In the genomic region with DNA sequence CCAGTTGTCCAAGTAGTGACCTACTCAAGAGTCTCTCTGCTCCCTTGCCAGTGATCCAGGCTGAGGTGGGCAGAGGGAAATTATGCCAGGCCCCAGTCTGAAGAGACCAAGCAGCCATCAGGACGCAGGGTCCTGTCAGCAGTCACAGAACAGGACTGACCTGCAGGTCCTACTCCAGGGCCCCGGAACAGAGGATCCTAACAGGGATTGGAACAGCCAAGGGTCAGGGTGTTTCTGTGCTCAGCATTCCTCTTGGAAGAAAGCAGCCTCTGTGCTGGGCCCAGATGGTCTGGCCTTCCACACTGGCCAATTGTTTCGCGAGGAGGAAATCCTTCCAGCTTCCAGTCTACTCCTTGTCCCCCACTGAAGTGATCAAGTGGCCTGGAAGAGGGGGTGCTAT, we compare ENCODE assay signal across 17 cellular contexts.
"Had no signal": no experiment of that assay in that cellular context is flagged by ENCODE, and none has a peak within 500 bp of the region (broad histone marks: within the 10 kb centered on the region; RNA-seq: fewer than 3 reads in every experiment).

No MANE protein-coding gene starts in this region.

- H3K4me1 ChIP-seq: heart left ventricle, lower lobe of right lung, SJCRH30 had no signal

- H3K4me3 ChIP-seq: heart left ventricle, lower lobe of right lung, SJCRH30 had no signal

- H3K36me3 ChIP-seq: brain microvascular endothelial cell, heart left ventricle, lower lobe of right lung, neutrophil, SJCRH30 had no signal

- H3K9me3 ChIP-seq: heart left ventricle, lower lobe of right lung, neutrophil, SJCRH30 had no signal

- H3K27ac ChIP-seq: brain microvascular endothelial cell, heart left ventricle, lower lobe of right lung, neutrophil, SJCRH30 had no signal

- FAIRE-seq: endothelial cell of umbilical vein, TTC549 had no signal

- H3K27me3 ChIP-seq: brain microvascular endothelial cell, heart left ventricle, neutrophil, SJCRH30 had no signal

- DNase-seq: activated CD4-positive, alpha-beta T cell treated with anti-CD3 and anti-CD28 coated beads, Interleukin-2, amount 10 ng/mL, durations not matched to agents 24 days and 14 days; activated CD8-positive, alpha-beta memory T cell treated with anti-CD3 and anti-CD28 coated beads, Interleukin-2, amount 50 U/mL, for 48 hours; activated gamma-delta T cell treated with Interleukin-2 at 50 U/mL for 16 hours; amniotic stem cell; brain microvascular endothelial cell; cortex of kidney; effector CD8-positive, alpha-beta T cell; foreskin fibroblast; heart left ventricle; left colon; lower lobe of right lung; naive B cell; SJCRH30; stimulated activated naive CD8-positive, alpha-beta T cell treated with anti-CD3 and anti-CD28 coated beads, Interleukin-15, Interleukin-2, amounts not matched to agents 100 U/mL and 50 U/mL, for 24 hours had no signal
